Comparison of ENCODE assay signal across 8 cellular contexts in the genomic region with DNA sequence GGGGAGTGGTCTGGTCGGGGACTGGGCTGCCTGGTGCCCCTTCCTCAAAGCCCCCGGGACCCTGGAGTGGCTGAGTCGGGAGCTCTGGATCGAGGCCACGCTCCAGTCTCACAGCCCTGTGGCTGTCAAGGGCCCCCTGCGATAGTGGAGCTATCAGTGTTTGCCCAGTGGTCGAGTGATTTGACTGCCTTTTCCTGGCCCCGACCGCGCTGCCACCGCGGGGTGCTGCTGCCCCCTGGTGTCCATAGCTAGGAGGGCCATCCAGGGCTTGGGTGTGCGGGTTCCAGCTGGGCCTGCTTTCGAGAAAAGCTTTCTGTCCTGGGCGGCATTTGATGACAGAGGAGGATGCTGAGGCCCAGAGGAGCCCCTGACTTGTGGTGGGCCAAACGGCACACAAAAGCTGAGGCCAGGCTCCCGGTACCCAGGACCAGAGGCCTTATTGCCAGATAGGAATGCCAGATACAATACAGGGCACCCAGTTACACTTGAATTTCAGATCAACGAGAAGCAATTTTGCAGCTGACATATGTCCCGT. TPM values are rescaled to one million over a fixed set of nuclear protein-coding genes. Genes with fewer than 3 reads are reported as not detected.
A peak's percentile ranks its signal among the peaks of the same experiment; 100 is the strongest.
DNase-seq lines count a peak whose midpoint lies in the region; ATAC-seq and TF ChIP-seq lines count a peak whose summit lies in the region.

No MANE protein-coding gene starts in this region.

- DNase-seq in DMS 273 (lab: John Stamatoyannopoulos, UW; ENCODE audit: unreplicated experiment) (peak; percentile 93), SJSA1 (ENCODE audit: low read depth in 1 of 2, low spot score in 2 of 2) (peak; percentile 71 to 82), activated gamma-delta T cell (lab: John Stamatoyannopoulos, UW) (peak; percentile 43), globus pallidus (ENCODE audit: low spot score) (peak; percentile 55), posterior vena cava (ENCODE audit: low spot score) (peak; percentile 93), aorta (peak; percentile 81 to 92)

- no peak overlapping the region for H2AFZ ChIP-seq in Loucy (ENCODE audit: low read length)

- H3K9me3 ChIP-seq in Loucy (ENCODE audit: insufficient read depth, low read depth, low read length) (no peaks in the 10 kb centered on the region), SJSA1 (replicated peaks) (no peaks in the 10 kb centered on the region), aorta (ENCODE audit: control insufficient read depth, low read length) (no peaks in the 10 kb centered on the region)

- TF ChIP-seq CTCF in Loucy (conservative IDR thresholded peaks at IDR 0.05; ENCODE audit: low read length), result peak; percentile 87

- H3K9me2 ChIP-seq in Loucy (replicated peaks; ENCODE audit: low read depth, low read length), result no peaks in the 10 kb centered on the region

- intact Hi-C loops in posterior vena cava (cut with DNase I), result loop anchor here (2.0 to 10.0 kb wide), 3 partner anchors 310 to 360 kb away; a partner anchor contains a TSS
- intact Hi-C loops in aorta (cut with DNase I), result loop anchor here (2.0 to 5.0 kb wide), 2 partner anchors 310 to 363 kb away; no protein-coding TSS in a partner anchor

- H3K4me3 ChIP-seq in Loucy (ENCODE audit: low read length, poor library complexity, severe bottlenecking) (no peak overlapping the region), SJSA1 (no peak overlapping the region), aorta (ENCODE audit: low read length in 2 of 2) (no peak overlapping the region)

- no peak overlapping the region for H3K27ac ChIP-seq in SJSA1
- H3K27ac ChIP-seq in aorta (ENCODE audit: low read depth in 1 of 2, low read length in 2 of 2), result no peak overlapping the region

- no peak overlapping the region for H3K9ac ChIP-seq in Loucy (ENCODE audit: low read depth, low read length, poor library complexity, severe bottlenecking)

- H3K79me2 ChIP-seq in Loucy (ENCODE audit: insufficient read depth, low read length), result no peaks in the 10 kb centered on the region

- no peak overlapping the region for H3K4me2 ChIP-seq in Loucy (ENCODE audit: low read depth, low read length, poor library complexity, severe bottlenecking)

- H3F3A ChIP-seq in Loucy (ENCODE audit: low read depth), result 0 out of 2 replicates have a peak, but pooled peaks cover 4% of the 10 kb centered on the region

- H3K27me3 ChIP-seq in Loucy (ENCODE audit: insufficient read depth, low read length, poor library complexity, severe bottlenecking) (no peaks in the 10 kb centered on the region), SJSA1 (replicated peaks) (no peaks in the 10 kb centered on the region), aorta (ENCODE audit: control insufficient read depth in 1 of 2, insufficient read depth in 2 of 2, low read length in 1 of 2) (no peaks in the 10 kb centered on the region)

- H4K20me1 ChIP-seq in Loucy (ENCODE audit: insufficient read depth, low read length, poor library complexity, severe bottlenecking), result peaks cover 2% of the 10 kb centered on the region

- H3K36me3 ChIP-seq in Loucy (ENCODE audit: insufficient read depth, low read length) (peaks cover 13% of the 10 kb centered on the region; the same call in 1 of the 2 replicates), SJSA1 (peaks cover 15% of the 10 kb centered on the region), aorta (ENCODE audit: control insufficient read depth in 1 of 2, insufficient read depth in 2 of 2, low read length in 1 of 2) (no peaks in the 10 kb centered on the region)

- WGBS in aorta, 2 donors, result 13 to 14% methylated on average over 19 of the region's 19 CpGs

- H3K4me1 ChIP-seq in Loucy (ENCODE audit: insufficient read depth, low read length, poor library complexity, severe bottlenecking), result no peaks in the 10 kb centered on the region
- peaks cover 3% of the 10 kb centered on the region; the same call in 1 of the 2 replicates for H3K4me1 ChIP-seq in SJSA1 (replicated peaks)
- H3K4me1 ChIP-seq in aorta (ENCODE audit: control insufficient read depth in 1 of 2, insufficient read depth in 2 of 2, low read length in 2 of 2), result no peaks in the 10 kb centered on the region

- peak; percentile 58 for ATAC-seq in GM21723 (IDR thresholded peaks at IDR 0.05; ENCODE audit: unreplicated experiment)
- peak; percentile 84 for ATAC-seq in aorta (ENCODE audit: low FRiP score)

RNA-seq across cellular contexts. Expression of a gene that starts 13.2 kb away (rescaled TPM):
- 110 and 113 TPM in 2 replicates for total RNA-seq in SJSA1 (2014; rRNA removed; shearing (Covaris generic))
- 10 to 100 TPM; 51.7 to 67.6 TPM for total RNA-seq in posterior vena cava
- total RNA-seq in aorta, result 10 to 100 TPM; 21.3 to 46.1 TPM
- polyA plus RNA-seq in aorta, result 10 to 100 TPM; 31.6 to 45.7 TPM

Comparison
In these comparisons a context has a peak if more than half of its experiments do, and no peak if none do; other contexts are left out.
1. DNase-seq: peak in every context shown above with its lines; median percentile 93 in DMS 273; 93 in posterior vena cava; 86 in aorta; 76 in SJSA1; 55 in globus pallidus; 43 in activated gamma-delta T cell.